ENCODE assay signal across 22 cellular contexts in the genomic region with DNA sequence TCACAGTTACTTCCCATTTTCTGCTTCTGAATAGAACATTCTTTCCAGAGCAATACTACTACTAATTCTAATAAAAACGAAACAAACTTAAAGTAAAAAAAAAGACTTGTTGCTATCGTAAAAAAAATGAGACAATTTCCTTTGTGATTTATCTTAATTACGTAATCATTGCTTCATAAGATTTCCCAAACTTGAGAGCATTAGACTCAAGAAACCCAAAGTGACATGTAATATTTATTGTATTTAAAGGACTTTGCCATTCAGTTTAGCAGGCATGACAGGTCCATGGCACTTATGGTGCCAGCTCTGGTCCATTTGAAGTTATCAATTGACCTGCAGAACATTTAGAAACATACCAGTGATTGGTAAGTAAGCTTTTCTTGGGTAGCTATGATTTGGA.
"Had no signal": no experiment of that assay in that cellular context is flagged by ENCODE, and none has a peak within 500 bp of the region (broad histone marks: within the 10 kb centered on the region; RNA-seq: fewer than 3 reads in every experiment).

No MANE protein-coding gene starts in this region.

- H3K9ac ChIP-seq: neural progenitor cell had no signal

- H3K4me3 ChIP-seq: colonic mucosa, dorsolateral prefrontal cortex, gastrocnemius medialis, left lung, lung, neural progenitor cell, transverse colon, uterus had no signal

- H3K4me1 ChIP-seq: colonic mucosa, gastrocnemius medialis, transverse colon, uterus had no signal

- DNase-seq: activated CD8-positive, alpha-beta memory T cell treated with anti-CD3 and anti-CD28 coated beads for 24 hours; activated CD8-positive, alpha-beta memory T cell treated with anti-CD3 and anti-CD28 coated beads, Interleukin-2, amount 50 U/mL, for 48 hours; activated naive CD4-positive, alpha-beta T cell treated with anti-CD3 and anti-CD28 coated beads for 36 hours; activated naive CD8-positive, alpha-beta T cell treated with anti-CD3 and anti-CD28 coated beads, Interleukin-2, amount 10 ng/mL, durations not matched to agents 7 days and 5 days; activated T-cell treated with anti-CD3 and anti-CD28 coated beads, Interleukin-2, amount 50 U/mL, for 4 hours; amniotic stem cell; colonic mucosa; dorsolateral prefrontal cortex; effector memory CD8-positive, alpha-beta T cell; gastrocnemius medialis; hippocampal formation; kidney glomerular epithelial cell; left lung; naive thymus-derived CD8-positive, alpha-beta T cell; retina; stimulated activated CD4-positive, alpha-beta T cell treated with anti-CD3 and anti-CD28 coated beads, Interleukin-2, amount 100 ng/mL, for 48 hours; stimulated activated CD8-positive, alpha-beta memory T cell treated with anti-CD3 and anti-CD28 coated beads, Interleukin-4, amount 100 ng/mL, for 48 hours; stimulated activated naive B cell treated with anti-CD40 and anti-IgM and Interleukin-4, amounts not matched to agents 10 μg/mL and 1 μg/mL and 100 μg/mL, for 72 hours; transverse colon; uterus had no signal

- H3K27me3 ChIP-seq: colonic mucosa, dorsolateral prefrontal cortex, gastrocnemius medialis, transverse colon, uterus had no signal

- H3K9me3 ChIP-seq: colonic mucosa, gastrocnemius medialis, left lung, transverse colon, uterus had no signal

- H3K27ac ChIP-seq: colonic mucosa, dorsolateral prefrontal cortex, gastrocnemius medialis, left lung, neural progenitor cell, transverse colon, uterus had no signal

- H3K36me3 ChIP-seq: colonic mucosa, gastrocnemius medialis, left lung, neural progenitor cell, transverse colon, uterus had no signal
